ENCODE assay signal across 11 cellular contexts in genomic region chr16:48386559-48387312, GRCh38. TPM values are rescaled to one million over a fixed set of nuclear protein-coding genes. Genes with fewer than 3 reads are reported as not detected.
A peak's percentile ranks its signal among the peaks of the same experiment; 100 is the strongest.
DNase-seq lines count a peak whose midpoint lies in the region; ATAC-seq and TF ChIP-seq lines count a peak whose summit lies in the region.
"Had no signal": no experiment of that assay in that cellular context is flagged by ENCODE, and none has a peak within 500 bp of the region (broad histone marks: within the 10 kb centered on the region; RNA-seq: fewer than 3 reads in every experiment).

No MANE protein-coding gene starts in this region.

- H3K27me3 ChIP-seq in right atrium auricular region, result no peaks in the 10 kb centered on the region
- H3K27me3 ChIP-seq in neural progenitor cell, result no peaks in the 10 kb centered on the region
- no peaks in the 10 kb centered on the region for H3K27me3 ChIP-seq in aorta (ENCODE audit: control insufficient read depth in 1 of 2, insufficient read depth in 2 of 2, low read length in 1 of 2)
- no peaks in the 10 kb centered on the region for H3K27me3 ChIP-seq in breast epithelium
- H3K27me3 ChIP-seq: body of pancreas had no signal

- DNase-seq in right atrium auricular region (ENCODE audit: low spot score) (peak; percentile 48), left cardiac atrium (no peak), neural progenitor cell (ENCODE audit: low spot score) (no peak), aorta (peak in 1 of 2 donors; percentile 64), breast epithelium (ENCODE audit: low spot score in 2 of 2) (no peak), T1000 (lab: John Stamatoyannopoulos, UW) (no peak)
- DNase-seq: body of pancreas, midbrain had no signal

- H3K27ac Mint-ChIP-seq in dendritic cell treated with granulocyte-macrophage colony-stimulating factor and Interleukin-4, amounts not matched to agents 40 ng/mL and 50 ng/mL, for 4 days, result peak overlapping the region; percentile 100
- peak overlapping the region; percentile 83 for H3K27ac Mint-ChIP-seq in neural progenitor cell

- peaks cover 16% of the 10 kb centered on the region for H4K20me1 ChIP-seq in neural progenitor cell (ENCODE audit: low read depth)

- H3K27ac ChIP-seq in right atrium auricular region, result peak overlapping the region; percentile 90 to 98
- H3K27ac ChIP-seq in neural progenitor cell, result no peak overlapping the region
- H3K27ac ChIP-seq in aorta (ENCODE audit: low read depth in 1 of 2, low read length in 2 of 2), result peak overlapping the region; percentile 35 to 99
- H3K27ac ChIP-seq in breast epithelium, result no peak overlapping the region

- TF ChIP-seq POLR2A in breast epithelium (IDR thresholded peaks at IDR 0.05), result no peak

- H3K9me3 Mint-ChIP-seq in dendritic cell treated with granulocyte-macrophage colony-stimulating factor and Interleukin-4, amounts not matched to agents 40 ng/mL and 50 ng/mL, for 4 days, result no peaks in the 10 kb centered on the region
- peaks cover 6% of the 10 kb centered on the region for H3K9me3 Mint-ChIP-seq in neural progenitor cell

- intact Hi-C loops in left cardiac atrium (cut with DNase I), result loop anchor here in 1 of 2 donors (10.0 kb wide), 1 partner anchor 148 kb away; no protein-coding TSS in a partner anchor
- intact Hi-C loops in dendritic cell treated with granulocyte-macrophage colony-stimulating factor and Interleukin-4, amounts not matched to agents 40 ng/mL and 50 ng/mL, for 4 days (cut with micrococcal nuclease), result no loop called here
- intact Hi-C loops in aorta (cut with DNase I), result loop anchor here in 1 of 2 donors (5.0 kb wide), 2 partner anchors 56 to 151 kb away; no protein-coding TSS in a partner anchor
- intact Hi-C loops in breast epithelium (cut with DNase I; ENCODE audit: low total_unique reads), result no loop called here

- H3K4me3 Mint-ChIP-seq in dendritic cell treated with granulocyte-macrophage colony-stimulating factor and Interleukin-4, amounts not matched to agents 40 ng/mL and 50 ng/mL, for 4 days, result no peak overlapping the region
- H3K4me3 Mint-ChIP-seq in neural progenitor cell, result peak overlapping the region; percentile 93

- H3K36me3 ChIP-seq in right atrium auricular region (no peaks in the 10 kb centered on the region), neural progenitor cell (no peaks in the 10 kb centered on the region), aorta (ENCODE audit: control insufficient read depth in 1 of 2, insufficient read depth in 2 of 2, low read length in 1 of 2) (no peaks in the 10 kb centered on the region), breast epithelium (no peaks in the 10 kb centered on the region)
- H3K36me3 ChIP-seq: HAP-1 had no signal

- no peak overlapping the region for H3K4me2 ChIP-seq in neural progenitor cell

- no peak overlapping the region for H3K9ac ChIP-seq in neural progenitor cell

- TF ChIP-seq CTCF in right atrium auricular region (IDR thresholded peaks at IDR 0.05) (no peak), neural progenitor cell (IDR thresholded peaks at IDR 0.05) (no peak), breast epithelium (IDR thresholded peaks at IDR 0.05) (no peak)

- peaks cover 50% of the 10 kb centered on the region for H3K4me1 Mint-ChIP-seq in dendritic cell treated with granulocyte-macrophage colony-stimulating factor and Interleukin-4, amounts not matched to agents 40 ng/mL and 50 ng/mL, for 4 days (ENCODE audit: low read depth)
- peaks cover 16% of the 10 kb centered on the region for H3K4me1 Mint-ChIP-seq in neural progenitor cell

- peaks cover 28% of the 10 kb centered on the region for H3K79me2 ChIP-seq in neural progenitor cell (ENCODE audit: low read depth)

- 11 to 14% methylated on average over 17 of the region's 17 CpGs for WGBS in aorta, 2 donors

- no peaks in the 10 kb centered on the region for H3K27me3 Mint-ChIP-seq in dendritic cell treated with granulocyte-macrophage colony-stimulating factor and Interleukin-4, amounts not matched to agents 40 ng/mL and 50 ng/mL, for 4 days
- H3K27me3 Mint-ChIP-seq in neural progenitor cell (ENCODE audit: insufficient read depth, low read depth), result peaks cover 5% of the 10 kb centered on the region

- H2AFZ ChIP-seq in neural progenitor cell (replicated peaks), result no peak overlapping the region

- no peak overlapping the region for H3K4me3 ChIP-seq in right atrium auricular region
- H3K4me3 ChIP-seq in neural progenitor cell, result no peak overlapping the region
- peak overlapping the region in 1 of 2 donors; percentile 15 for H3K4me3 ChIP-seq in aorta (ENCODE audit: low read length in 2 of 2)
- H3K4me3 ChIP-seq in breast epithelium, result no peak overlapping the region

- ATAC-seq in left cardiac atrium (no peak), aorta (ENCODE audit: low FRiP score) (peak; percentile 44), GM18868 (IDR thresholded peaks at IDR 0.05; ENCODE audit: unreplicated experiment) (no peak)
- ATAC-seq: body of pancreas had no signal

- H3K36me3 Mint-ChIP-seq in dendritic cell treated with granulocyte-macrophage colony-stimulating factor and Interleukin-4, amounts not matched to agents 40 ng/mL and 50 ng/mL, for 4 days (ENCODE audit: low read depth), result peaks cover 20% of the 10 kb centered on the region
- peaks cover 5% of the 10 kb centered on the region for H3K36me3 Mint-ChIP-seq in neural progenitor cell

- H3K4me1 ChIP-seq in right atrium auricular region (peaks cover 0 to 37% of the 10 kb centered on the region in 2 donors), neural progenitor cell (peaks cover 16% of the 10 kb centered on the region), aorta (ENCODE audit: control insufficient read depth in 1 of 2, insufficient read depth in 2 of 2, low read length in 2 of 2) (peaks cover 0 to 9% of the 10 kb centered on the region in 2 donors), breast epithelium (peaks cover 0 to 11% of the 10 kb centered on the region in 2 donors)

- H3F3A ChIP-seq in neural progenitor cell (ENCODE audit: low read depth), result peaks cover 27% of the 10 kb centered on the region

- H3K9me3 ChIP-seq in right atrium auricular region (no peaks in the 10 kb centered on the region), neural progenitor cell (ENCODE audit: low read depth) (no peaks in the 10 kb centered on the region), aorta (ENCODE audit: control insufficient read depth, low read length) (no peaks in the 10 kb centered on the region), breast epithelium (no peaks in the 10 kb centered on the region)
- H3K9me3 ChIP-seq: body of pancreas, HAP-1 had no signal

RNA-seq across cellular contexts. Expression of gene SIAH1, which starts 1.5 kb away (rescaled TPM):
- total RNA-seq in right atrium auricular region (10 to 100 TPM; 12.3 to 18.0 TPM), left cardiac atrium (10 to 100 TPM; 11.6 to 18.0 TPM), neural progenitor cell (ENCODE audit: low replicate concordance) (50.0 and 73.9 TPM in 2 replicates), aorta (10 to 100 TPM; 23.9 to 24.3 TPM), breast epithelium (10 to 100 TPM; 36.2 to 45.2 (median 44.2) TPM)
- 10 to 100 TPM; 12.7 to 15.3 TPM for polyA plus RNA-seq in aorta

Comparison
In these comparisons a context has a peak if more than half of its experiments do, and no peak if none do; other contexts are left out.
1. H3K27ac ChIP-seq: peak in right atrium auricular region (2 of 2) and aorta (2 of 2); none in neural progenitor cell (single experiment) and breast epithelium (0 of 2).